In the genomic region with DNA sequence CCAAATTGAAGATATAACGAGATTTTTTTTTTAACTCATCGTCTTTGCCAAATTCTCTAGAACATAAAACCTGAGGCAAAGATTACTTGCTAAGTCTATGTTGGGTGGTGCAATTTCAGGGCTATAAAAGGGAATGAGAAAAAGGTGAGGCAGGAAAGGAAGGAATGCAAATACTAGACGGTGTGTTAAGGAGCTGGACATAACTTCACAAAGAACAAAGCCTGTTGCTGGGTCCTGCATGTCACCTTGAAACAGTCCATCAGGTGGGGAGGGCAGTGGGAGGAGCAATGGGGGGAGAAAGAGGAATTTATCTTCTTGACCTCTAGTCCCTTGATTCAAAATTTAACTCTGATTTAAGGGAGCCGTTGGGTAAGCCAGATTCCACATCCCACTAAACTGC, we compare ENCODE assay signal across 23 cellular contexts.
"Had no signal": no experiment of that assay in that cellular context is flagged by ENCODE, and none has a peak within 500 bp of the region (broad histone marks: within the 10 kb centered on the region; RNA-seq: fewer than 3 reads in every experiment).

No MANE protein-coding gene starts in this region.

- H3K36me3 ChIP-seq: heart left ventricle, neural progenitor cell, prostate gland, right atrium auricular region, thoracic aorta, WERI-Rb-1 had no signal

- DNase-seq: activated CD4-positive, alpha-beta T cell treated with anti-CD3 and anti-CD28 coated beads for 1 hour; activated CD8-positive, alpha-beta memory T cell treated with anti-CD3 and anti-CD28 coated beads, Interleukin-2, amount 50 U/mL, for 4 hours; activated naive CD4-positive, alpha-beta T cell; activated naive CD8-positive, alpha-beta T cell treated with anti-CD3 and anti-CD28 coated beads, Interleukin-2, amount 10 ng/mL, durations not matched to agents 7 days and 5 days; activated T-cell treated with anti-CD3 and anti-CD28 coated beads, Interleukin-2, amount 50 U/mL, for 4 hours; amniotic stem cell; heart left ventricle; islet precursor cell; left ventricle myocardium superior; mesenchymal stem cell; naive thymus-derived CD4-positive, alpha-beta T cell; stimulated activated CD4-positive, alpha-beta T cell treated with anti-CD3 and anti-CD28 coated beads, Interleukin-4, amount 100 ng/mL, for 24 hours; stimulated activated naive CD4-positive, alpha-beta T cell treated with Interleukin-2 at 50 U/mL for 16 hours; T-cell; WERI-Rb-1 had no signal

- H3K36me3 Mint-ChIP-seq: neural progenitor cell, T-cell had no signal

- ATAC-seq: activated T-cell treated with anti-CD3 and anti-CD28 coated beads, Interleukin-2, amount 50 U/mL, for 4 hours; heart left ventricle; left ventricle myocardium superior; naive thymus-derived CD4-positive, alpha-beta T cell; SK-N-SH treated with all-trans-retinoic acid at 6 μM for 48 hours; T-cell had no signal

- H3K4me3 Mint-ChIP-seq: activated naive CD8-positive, alpha-beta T cell treated with anti-CD3 and anti-CD28 coated beads, Interleukin-2, amount 10 ng/mL, durations not matched to agents 7 days and 5 days; activated T-cell treated with anti-CD3 and anti-CD28 coated beads, Interleukin-2, amount 50 U/mL, for 4 hours; naive thymus-derived CD4-positive, alpha-beta T cell; neural progenitor cell; T-cell; T-helper 2 cell treated with Interferon-gamma antibody and Interleukin-4, amounts not matched to agents 5 μg/mL and 100 μg/mL, for 36 hours had no signal

- H3K9me3 Mint-ChIP-seq: activated naive CD8-positive, alpha-beta T cell treated with anti-CD3 and anti-CD28 coated beads, Interleukin-2, amount 10 ng/mL, durations not matched to agents 7 days and 5 days; activated T-cell treated with anti-CD3 and anti-CD28 coated beads, Interleukin-2, amount 50 U/mL, for 4 hours; activated T-helper 2 cell treated with anti-CD3 and anti-CD28 coated beads, Interferon-gamma antibody, Interleukin-2, Interleukin-4, amounts not matched to agents 10 μg/mL and 5 μg/mL and 100 μg/mL, durations not matched to agents 14 hours and 24 hours and 36 hours; naive thymus-derived CD4-positive, alpha-beta T cell; neural progenitor cell; T-cell; T-helper 2 cell treated with Interferon-gamma antibody and Interleukin-4, amounts not matched to agents 5 μg/mL and 100 μg/mL, for 36 hours had no signal

- H3K4me3 ChIP-seq: coronary artery, heart left ventricle, neural progenitor cell, prostate gland, right atrium auricular region, thoracic aorta had no signal

- H3K27me3 Mint-ChIP-seq: naive thymus-derived CD4-positive, alpha-beta T cell had no signal

- H2AFZ ChIP-seq: neural progenitor cell had no signal

- H3K4me2 ChIP-seq: neural progenitor cell had no signal

- H3K9me3 ChIP-seq: heart left ventricle, prostate gland, right atrium auricular region, thoracic aorta had no signal

- H3K9ac ChIP-seq: neural progenitor cell had no signal

- H3K27me3 ChIP-seq: heart left ventricle, neural progenitor cell, right atrium auricular region had no signal

- H3K4me1 ChIP-seq: neural progenitor cell, prostate gland had no signal

- H3K27ac ChIP-seq: coronary artery, heart left ventricle, neural progenitor cell, prostate gland, right atrium auricular region, thoracic aorta, WERI-Rb-1 had no signal

- H3K27ac Mint-ChIP-seq: activated naive CD8-positive, alpha-beta T cell treated with anti-CD3 and anti-CD28 coated beads, Interleukin-2, amount 10 ng/mL, durations not matched to agents 7 days and 5 days; activated T-helper 2 cell treated with anti-CD3 and anti-CD28 coated beads, Interferon-gamma antibody, Interleukin-2, Interleukin-4, amounts not matched to agents 10 μg/mL and 5 μg/mL and 100 μg/mL, durations not matched to agents 14 hours and 24 hours and 36 hours; naive thymus-derived CD4-positive, alpha-beta T cell; neural progenitor cell; T-cell; T-helper 2 cell treated with Interferon-gamma antibody and Interleukin-4, amounts not matched to agents 5 μg/mL and 100 μg/mL, for 36 hours had no signal
